Comparison of ENCODE assay signal across 26 cellular contexts in genomic region chr12:78186670-78187069, GRCh38.
"Had no signal": no experiment of that assay in that cellular context is flagged by ENCODE, and none has a peak within 500 bp of the region (broad histone marks: within the 10 kb centered on the region; RNA-seq: fewer than 3 reads in every experiment).

No MANE protein-coding gene starts in this region.

- H3K27me3 Mint-ChIP-seq: naive thymus-derived CD4-positive, alpha-beta T cell; natural killer cell treated with Interleukin-12 subunit alpha and Interleukin-12 subunit beta and Interleukin-15 and Interleukin-18, amount 100 ng/mL, for 72 hours; stimulated activated naive CD8-positive, alpha-beta T cell treated with anti-CD3 and anti-CD28 coated beads, Interleukin-15, Interleukin-2, amounts not matched to agents 100 ng/mL and 50 ng/mL, for 24 hours had no signal

- H3K4me1 Mint-ChIP-seq: naive thymus-derived CD4-positive, alpha-beta T cell; stimulated activated effector memory CD8-positive, alpha-beta T cell treated with anti-CD3 and anti-CD28 coated beads, Interleukin-12 subunit alpha, Interleukin-12 subunit beta, amount 100 ng/mL, for 72 hours had no signal

- ATAC-seq: mucosa of descending colon; naive thymus-derived CD4-positive, alpha-beta T cell; natural killer cell treated with Interleukin-12 subunit alpha and Interleukin-12 subunit beta and Interleukin-15 and Interleukin-18, amount 100 ng/mL, for 72 hours; pancreas; right cardiac atrium; sciatic nerve; stimulated activated effector memory CD8-positive, alpha-beta T cell treated with anti-CD3 and anti-CD28 coated beads, Interleukin-12 subunit alpha, Interleukin-12 subunit beta, amount 100 ng/mL, for 72 hours had no signal

- H3K4me1 ChIP-seq: left ventricle myocardium inferior, pancreas, prostate gland, suprapubic skin, transverse colon, upper lobe of left lung had no signal

- DNase-seq: islet precursor cell; left ventricle myocardium inferior; midbrain; mucosa of descending colon; naive thymus-derived CD4-positive, alpha-beta T cell; pancreas; posterior cingulate gyrus; retina; right cardiac atrium; stimulated activated CD4-positive, alpha-beta T cell treated with anti-CD3 and anti-CD28 coated beads, Interleukin-12 subunit alpha, Interleukin-12 subunit beta, amount 100 ng/mL, for 4 hours; stimulated activated CD4-positive, alpha-beta T cell treated with anti-CD3 and anti-CD28 coated beads, Interleukin-15, amount 100 ng/mL, for 24 hours; stimulated activated CD4-positive, alpha-beta T cell treated with anti-CD3 and anti-CD28 coated beads, Interleukin-2, amount 100 ng/mL, for 24 hours; stimulated activated CD4-positive, alpha-beta T cell treated with anti-CD3 and anti-CD28 coated beads, Interleukin-4, amount 100 ng/mL, for 1 hour; stimulated activated naive CD4-positive, alpha-beta T cell; transverse colon; upper lobe of left lung had no signal

- H3K27ac Mint-ChIP-seq: naive thymus-derived CD4-positive, alpha-beta T cell; natural killer cell treated with Interleukin-12 subunit alpha and Interleukin-12 subunit beta and Interleukin-15 and Interleukin-18, amount 100 ng/mL, for 72 hours; stimulated activated effector memory CD8-positive, alpha-beta T cell treated with anti-CD3 and anti-CD28 coated beads, Interleukin-12 subunit alpha, Interleukin-12 subunit beta, amount 100 ng/mL, for 72 hours; stimulated activated naive CD8-positive, alpha-beta T cell treated with anti-CD3 and anti-CD28 coated beads, Interleukin-15, Interleukin-2, amounts not matched to agents 100 ng/mL and 50 ng/mL, for 24 hours had no signal

- H3K4me3 ChIP-seq: hepatocyte, left ventricle myocardium inferior, lung, mucosa of descending colon, pancreas, prostate gland, skin epidermis, suprapubic skin, thoracic aorta, transverse colon, upper lobe of left lung had no signal

- H3K36me3 Mint-ChIP-seq: naive thymus-derived CD4-positive, alpha-beta T cell; natural killer cell treated with Interleukin-12 subunit alpha and Interleukin-12 subunit beta and Interleukin-15 and Interleukin-18, amount 100 ng/mL, for 72 hours; stimulated activated effector memory CD8-positive, alpha-beta T cell treated with anti-CD3 and anti-CD28 coated beads, Interleukin-12 subunit alpha, Interleukin-12 subunit beta, amount 100 ng/mL, for 72 hours had no signal

- H3K36me3 ChIP-seq: left ventricle myocardium inferior, pancreas, prostate gland, suprapubic skin, thoracic aorta, transverse colon, upper lobe of left lung had no signal

- H3K9me3 ChIP-seq: left ventricle myocardium inferior, mucosa of descending colon, pancreas, prostate gland, suprapubic skin, thoracic aorta, transverse colon, upper lobe of left lung had no signal

- H3K27me3 ChIP-seq: hepatocyte, pancreas, suprapubic skin, transverse colon, upper lobe of left lung had no signal

- H2AFZ ChIP-seq: hepatocyte had no signal

- H3K4me2 ChIP-seq: hepatocyte had no signal

- H3K4me3 Mint-ChIP-seq: naive thymus-derived CD4-positive, alpha-beta T cell; natural killer cell treated with Interleukin-12 subunit alpha and Interleukin-12 subunit beta and Interleukin-15 and Interleukin-18, amount 100 ng/mL, for 72 hours; stimulated activated effector memory CD8-positive, alpha-beta T cell treated with anti-CD3 and anti-CD28 coated beads, Interleukin-12 subunit alpha, Interleukin-12 subunit beta, amount 100 ng/mL, for 72 hours; stimulated activated naive CD8-positive, alpha-beta T cell treated with anti-CD3 and anti-CD28 coated beads, Interleukin-15, Interleukin-2, amounts not matched to agents 100 ng/mL and 50 ng/mL, for 24 hours had no signal

- H3K27ac ChIP-seq: hepatocyte, left ventricle myocardium inferior, pancreas, prostate gland, skin epidermis, suprapubic skin, thoracic aorta, transverse colon, upper lobe of left lung had no signal

- H3K79me2 ChIP-seq: hepatocyte had no signal
